8 cellular contexts compared by ENCODE assay signal in the genomic region with DNA sequence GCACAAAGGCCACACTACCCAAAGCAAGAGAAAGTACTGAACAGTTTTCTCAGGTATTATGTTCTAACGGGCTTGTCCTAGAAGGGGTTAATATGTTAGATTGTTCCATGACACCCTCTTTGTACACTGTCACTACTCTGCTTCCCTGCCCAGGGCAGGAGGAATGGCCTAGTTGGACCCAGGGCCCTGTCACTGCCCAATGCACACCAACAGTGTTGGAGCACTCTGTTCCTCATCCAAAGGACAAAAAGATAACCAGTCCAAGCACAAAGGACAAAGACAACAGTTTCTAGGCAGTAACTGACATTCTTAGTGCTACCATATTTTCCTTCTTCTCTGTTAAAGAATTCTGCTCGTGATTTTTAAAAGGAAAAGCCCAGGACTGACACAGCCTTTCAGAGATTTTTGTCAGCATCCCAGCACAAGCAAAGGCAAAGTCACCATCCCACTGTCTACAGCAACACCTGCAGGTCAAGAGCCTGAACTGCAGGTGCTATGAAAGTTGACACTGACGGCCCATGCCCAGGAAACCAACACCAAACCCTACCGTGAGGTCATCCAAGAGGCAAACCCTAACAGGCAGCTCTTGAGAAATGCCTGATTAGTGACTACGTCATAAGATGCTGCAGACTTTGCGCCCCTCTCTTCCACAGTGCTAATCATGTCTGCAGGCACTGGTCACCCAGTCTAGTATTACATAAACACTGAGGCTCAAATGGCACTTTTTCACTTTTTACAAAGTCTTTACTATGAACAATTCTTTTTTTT.
DNase-seq lines count a peak whose midpoint lies in the region; ATAC-seq lines count a peak whose summit lies in the region.

No MANE protein-coding gene starts in this region.

- H3K27ac ChIP-seq in layer of hippocampus (ENCODE audit: low read depth, low read length), result peak overlapping the region; percentile 23

- H3K27me3 ChIP-seq in layer of hippocampus (ENCODE audit: control insufficient read depth, insufficient read depth, low read length), result no peaks in the 10 kb centered on the region

- peak; percentile 75 for DNase-seq in SIG-M5 treated with dmso at 0.1 percent for 504 hours (lab: John Stamatoyannopoulos, UW; ENCODE audit: unreplicated experiment)
- no peak for DNase-seq in SIG-M5 (lab: John Stamatoyannopoulos, UW)
- DNase-seq in NCI-H2196 treated with DMSO at 0.1 percent for 48 hours (lab: John Stamatoyannopoulos, UW; ENCODE audit: unreplicated experiment), result peak; percentile 82
- peak; percentile 55 for DNase-seq in activated CD4-positive, CD25-positive, alpha-beta regulatory T cell treated with anti-CD3 and anti-CD28 coated beads, Interleukin-2, amount 50 U/mL, for 72 hours
- DNase-seq in cerebellar cortex (ENCODE audit: low spot score), result peak; percentile 83
- DNase-seq in stimulated activated CD4-positive, alpha-beta T cell treated with anti-CD3 and anti-CD28 coated beads, Interleukin-4, amount 100 ng/mL, for 4 hours, result peak; percentile 39 to 50

- ATAC-seq in HG03039 (IDR thresholded peaks at IDR 0.05; ENCODE audit: unreplicated experiment), result peak; percentile 64
